Comparison of ENCODE assay signal across 22 cellular contexts in the genomic region with DNA sequence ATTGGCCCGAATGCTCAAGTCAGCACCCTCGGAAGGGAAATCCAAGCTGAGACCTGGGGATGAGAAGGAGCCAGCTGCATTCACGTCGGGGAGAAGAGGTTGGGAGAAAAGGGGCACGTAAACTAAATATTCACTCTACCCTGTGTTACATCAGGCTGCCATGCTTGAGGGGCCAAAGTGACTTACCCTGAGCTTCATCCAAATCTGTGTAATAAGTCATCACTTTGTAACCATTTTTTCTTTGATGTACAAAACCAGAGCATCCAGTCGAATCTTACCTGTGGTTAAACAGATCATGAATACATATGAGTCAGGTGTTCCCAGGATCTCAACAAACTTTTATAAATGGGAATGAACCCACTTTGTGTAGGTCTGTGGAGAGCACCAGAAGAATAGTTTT.
"Had no signal": no experiment of that assay in that cellular context is flagged by ENCODE, and none has a peak within 500 bp of the region (broad histone marks: within the 10 kb centered on the region; RNA-seq: fewer than 3 reads in every experiment).

No MANE protein-coding gene starts in this region.

- H3K27me3 ChIP-seq: MG63, SJSA1 had no signal

- H3K27ac ChIP-seq: HL-60, SJSA1, SK-N-MC had no signal

- DNase-seq: KBM-7, MG63, NCI-H1092, NCI-H1105 treated with DMSO at 0.1 percent for 48 hours, NCI-H1417 treated with DMSO at 0.1 percent for 48 hours, NCI-H146, NCI-H1694 treated with DMSO at 0.1 percent for 48 hours, NCI-H1930, NCI-H2081 treated with DMSO at 0.1 percent for 48 hours, NCI-H2171, NCI-H226, NCI-H446, NCI-H510A, NCI-H524 treated with DMSO at 0.1 percent for 48 hours, NCI-H69, NCI-H774, Right ventricle myocardium superior, RPMI8226, SIG-M5 had no signal

- H3K4me1 ChIP-seq: SJSA1 had no signal

- H3K4me3 ChIP-seq: MG63, SJSA1, SK-N-MC had no signal

- H3K36me3 ChIP-seq: MG63, SJSA1 had no signal

- H3K9me3 ChIP-seq: MG63, SJSA1 had no signal
